In genomic region chr3:64109438-64109837, GRCh38 we compare ENCODE assay signal across 11 cellular contexts.
A peak's percentile ranks its signal among the peaks of the same experiment; 100 is the strongest.
DNase-seq lines count a peak whose midpoint lies in the region; ATAC-seq lines count a peak whose summit lies in the region.
"Had no signal": no experiment of that assay in that cellular context is flagged by ENCODE, and none has a peak within 500 bp of the region (broad histone marks: within the 10 kb centered on the region; RNA-seq: fewer than 3 reads in every experiment).

No MANE protein-coding gene starts in this region.

- peaks cover 7% of the 10 kb centered on the region in 2 donors for H3K27me3 Mint-ChIP-seq in CD4-positive, alpha-beta memory T cell

- H3K27me3 ChIP-seq in CD4-positive, alpha-beta memory T cell (ENCODE audit: insufficient read depth, low read length): no peaks in the 10 kb centered on the region

- POLR2A ChIA-PET in CD4-positive, alpha-beta memory T cell (lab: Charles Lee; ENCODE audit: partially characterized antibody): no interaction called here

- H3K4me3 Mint-ChIP-seq in CD4-positive, alpha-beta memory T cell: no peak overlapping the region
- H3K4me3 Mint-ChIP-seq: central memory CD8-positive, alpha-beta T cell had no signal

- no peaks in the 10 kb centered on the region for H3K36me3 ChIP-seq in CD4-positive, alpha-beta memory T cell (ENCODE audit: insufficient read depth, low read length)

- no peaks in the 10 kb centered on the region for H3K9me3 ChIP-seq in CD4-positive, alpha-beta memory T cell (ENCODE audit: control insufficient read depth in 1 of 2, low read length in 2 of 2)

- no peaks in the 10 kb centered on the region for H3K36me3 Mint-ChIP-seq in CD4-positive, alpha-beta memory T cell

- H3K27ac ChIP-seq in CD4-positive, alpha-beta memory T cell (ENCODE audit: low read depth, low read length): no peak overlapping the region

- H3K4me3 ChIP-seq in CD4-positive, alpha-beta memory T cell (ENCODE audit: low read length in 2 of 2): no peak overlapping the region

- intact Hi-C loops in CD4-positive, alpha-beta memory T cell (cut with micrococcal nuclease): no loop called here

- DNase-seq in EH (ENCODE audit: low read depth) (peak; percentile 19), NCI-H526 treated with DMSO at 0.1 percent for 48 hours (lab: John Stamatoyannopoulos, UW) (peak; percentile 66), nucleus accumbens (lab: John Stamatoyannopoulos, UW) (peak in 37 of 56 donors; percentile 2 to 57 (median 23))
- no peak for DNase-seq in CD4-positive, alpha-beta memory T cell
- no peak for DNase-seq in activated T-cell treated with anti-CD3 and anti-CD28 coated beads, Interleukin-2, amount 50 U/mL, for 48 hours
- no peak for DNase-seq in activated CD8-positive, alpha-beta memory T cell treated with anti-CD3 and anti-CD28 coated beads, Interleukin-2, amount 50 U/mL, for 4 hours
- no peak for DNase-seq in stimulated activated CD4-positive, alpha-beta T cell treated with anti-CD3 and anti-CD28 coated beads, Interleukin-4, amount 100 ng/mL, for 24 hours
- DNase-seq: NCI-H226, SHP77 treated with DMSO at 0.1 percent for 48 hours had no signal

- H3K9me3 Mint-ChIP-seq in CD4-positive, alpha-beta memory T cell: peaks cover 0 to 11% (median 6%) of the 10 kb centered on the region in 8 donors

- no peak overlapping the region for H3K27ac Mint-ChIP-seq in CD4-positive, alpha-beta memory T cell

- ATAC-seq in esophagus mucosa: peak; percentile 31

- H3K4me1 ChIP-seq in CD4-positive, alpha-beta memory T cell (ENCODE audit: insufficient read depth, low read length): no peaks in the 10 kb centered on the region

- CTCF ChIA-PET in CD4-positive, alpha-beta memory T cell (lab: Charles Lee; ENCODE audit: partially characterized antibody): no interaction called here

- H3K4me1 Mint-ChIP-seq in CD4-positive, alpha-beta memory T cell: no peaks in the 10 kb centered on the region
- H3K4me1 Mint-ChIP-seq: central memory CD8-positive, alpha-beta T cell had no signal

Comparison
In these comparisons a context has a peak if more than half of its experiments do, and no peak if none do; other contexts are left out.
1. DNase-seq: peak in EH (single experiment), NCI-H526 treated with DMSO at 0.1 percent for 48 hours (single experiment) and nucleus accumbens (37 of 56); none in CD4-positive, alpha-beta memory T cell (0 of 5), activated T-cell treated with anti-CD3 and anti-CD28 coated beads, Interleukin-2, amount 50 U/mL, for 48 hours (0 of 2), activated CD8-positive, alpha-beta memory T cell treated with anti-CD3 and anti-CD28 coated beads, Interleukin-2, amount 50 U/mL, for 4 hours (single experiment) and stimulated activated CD4-positive, alpha-beta T cell treated with anti-CD3 and anti-CD28 coated beads, Interleukin-4, amount 100 ng/mL, for 24 hours (single experiment).